ENCODE assay signal across 22 cellular contexts in genomic region chr11:60852060-60852638, GRCh38. TPM values are rescaled to one million over a fixed set of nuclear protein-coding genes. Genes with fewer than 3 reads are reported as not detected.
DNase-seq lines count a peak whose midpoint lies in the region; ATAC-seq, FAIRE-seq and TF ChIP-seq lines count a peak whose summit lies in the region.
"Had no signal": no experiment of that assay in that cellular context is flagged by ENCODE, and none has a peak within 500 bp of the region (broad histone marks: within the 10 kb centered on the region; RNA-seq: fewer than 3 reads in every experiment).

No MANE protein-coding gene starts in this region.

- H2BK15ac ChIP-seq in H1 (ENCODE audit: low read length), result no peak overlapping the region

- H2AK5ac ChIP-seq in H1 (ENCODE audit: low read depth, low read length), result no peak overlapping the region

- no peak overlapping the region for H2BK120ac ChIP-seq in H1 (replicated peaks; ENCODE audit: low read depth, low read length)

- H3K27ac ChIP-seq in H1 (ENCODE audit: low read depth, low read length) (no peak overlapping the region), right lobe of liver (peak overlapping the region in 2 of 3 donors; percentile 77 to 83), stomach (peak overlapping the region; percentile 74 to 84 (median 81))
- H3K27ac ChIP-seq: breast epithelium, esophagus muscularis mucosa, gastroesophageal sphincter, upper lobe of right lung had no signal

- H2BK5ac ChIP-seq in H1 (ENCODE audit: low read depth, low read length), result no peak overlapping the region

- peaks cover 13 to 26% (median 21%) of the 10 kb centered on the region in 4 experiments for H3K36me3 ChIP-seq in H1 (ENCODE audit: control insufficient read depth in 2 of 4, insufficient read depth in 4 of 4, low read length in 3 of 4)
- H3K36me3 ChIP-seq in right lobe of liver, result peaks cover 0 to 3% (median 0%) of the 10 kb centered on the region in 4 donors
- H3K36me3 ChIP-seq in stomach, result peaks cover 29 to 62% (median 52%) of the 10 kb centered on the region in 4 donors
- H3K36me3 ChIP-seq: breast epithelium had no signal

- no peak for TF ChIP-seq CTCF in H1 (IDR thresholded peaks at IDR 0.05; ENCODE audit: control extremely low read depth in 1 of 3, insufficient read depth in 1 of 3, low read depth in 1 of 3, low read length in 3 of 3)
- TF ChIP-seq CTCF in right lobe of liver (IDR thresholded peaks at IDR 0.05), result no peak
- TF ChIP-seq CTCF in stomach (IDR thresholded peaks at IDR 0.05), result no peak

- no peak overlapping the region for H3K4ac ChIP-seq in H1 (replicated peaks; ENCODE audit: insufficient read length, low read depth, low read length)

- peak; percentile 99 for DNase-seq in HuH-7 (ENCODE audit: low spot score)
- no peak for DNase-seq in H1 (ENCODE audit: low read depth in 1 of 2, low spot score in 2 of 2)
- DNase-seq in right lobe of liver, result peak; percentile 74 to 88 (median 86)
- peak; percentile 71 for DNase-seq in stomach
- no peak for DNase-seq in NCI-H2029 treated with DMSO at 0.1 percent for 48 hours (lab: John Stamatoyannopoulos, UW)
- DNase-seq in DMS 273 treated with DMSO at 0.1 percent for 48 hours (lab: John Stamatoyannopoulos, UW), result no peak
- DNase-seq: activated CD4-positive, alpha-beta T cell treated with anti-CD3 and anti-CD28 coated beads for 4 hours; IMR-90; left ventricle myocardium superior; MM.1S; NCI-H187; NCI-H446; upper lobe of right lung had no signal

- no peaks in the 10 kb centered on the region for H3K79me1 ChIP-seq in H1 (ENCODE audit: low read depth, low read length)

- no peak for TF ChIP-seq POLR2A in H1 (IDR thresholded peaks at IDR 0.05; ENCODE audit: control extremely low read depth in 1 of 2, low read depth in 2 of 2, low read length in 2 of 2)
- peak; percentile 59 for TF ChIP-seq POLR2A in right lobe of liver (IDR thresholded peaks at IDR 0.05)
- no peak for TF ChIP-seq POLR2A in stomach (IDR thresholded peaks at IDR 0.05)

- FAIRE-seq in H1 (lab: Jason Lieb, UNC), result no peak
- FAIRE-seq: H54 had no signal

- CTCF ChIA-PET in H1 (lab: Charles Lee; ENCODE audit: partially characterized antibody), result interaction anchor here (1.0 to 5.1 kb wide), 7 partner anchors 14 to 717 kb away, joined by 3 to 22 read pairs (median 4); no protein-coding TSS in a partner anchor

- H3K4me1 ChIP-seq in H1 (replicated peaks in 1 of 4; ENCODE audit: control insufficient read depth in 3 of 4, insufficient read depth in 4 of 4, low read length in 3 of 4) (peaks cover 0 to 5% (median 0%) of the 10 kb centered on the region in 4 experiments; a peak in 2 of 7 replicates), right lobe of liver (peaks cover 0 to 5% (median 0%) of the 10 kb centered on the region in 4 donors), stomach (peaks cover 11 to 27% (median 14%) of the 10 kb centered on the region in 4 donors)
- H3K4me1 ChIP-seq: breast epithelium, upper lobe of right lung had no signal

- peaks cover 5 to 18% of the 10 kb centered on the region in 2 experiments for H4K20me1 ChIP-seq in H1 (replicated peaks in 1 of 2; ENCODE audit: control insufficient read depth in 1 of 2, insufficient read depth in 2 of 2, low read length in 2 of 2)

- no peak overlapping the region for H3K56ac ChIP-seq in H1 (replicated peaks; ENCODE audit: insufficient read length, low read depth, low read length)

- H4K8ac ChIP-seq in H1 (ENCODE audit: extremely low read depth, insufficient read depth, low read length), result peak overlapping the region; percentile 89; the same call in 1 of the 2 replicates

- no peak overlapping the region for H4K91ac ChIP-seq in H1 (replicated peaks; ENCODE audit: insufficient read length, low read length)

- H3K23me2 ChIP-seq in H1 (ENCODE audit: low read depth, low read length), result no peaks in the 10 kb centered on the region; the same call in 1 of the 2 replicates

- H2AFZ ChIP-seq in H1 (ENCODE audit: low read length), result no peak overlapping the region

- no peak overlapping the region for H2BK12ac ChIP-seq in H1 (ENCODE audit: low read depth, low read length)

- intact Hi-C loops in right lobe of liver (cut with DNase I) (no loop called here), stomach (cut with DNase I; ENCODE audit: low total_unique reads) (no loop called here)

- no peak overlapping the region for H3K14ac ChIP-seq in H1 (ENCODE audit: insufficient read length)

- H3K27me3 ChIP-seq in H1 (replicated peaks in 1 of 4; ENCODE audit: control insufficient read depth in 3 of 4, extremely low read depth in 1 of 4, insufficient read depth in 3 of 4, low read length in 3 of 4) (peaks cover 3 to 26% (median 16%) of the 10 kb centered on the region in 4 experiments; a peak in 6 of 7 replicates), right lobe of liver (no peaks in the 10 kb centered on the region), stomach (peaks cover 0 to 11% (median 0%) of the 10 kb centered on the region in 3 donors)
- H3K27me3 ChIP-seq: breast epithelium, dorsolateral prefrontal cortex, upper lobe of right lung had no signal

- H3K4me2 ChIP-seq in H1 (ENCODE audit: insufficient read depth in 1 of 2, low read depth in 2 of 2, low read length in 2 of 2), result peak overlapping the region; percentile 65 to 69

- H3K9ac ChIP-seq in H1 (replicated peaks in 1 of 4; ENCODE audit: extremely low read depth in 1 of 4, low read depth in 3 of 4, low read length in 3 of 4), result no peak overlapping the region; a peak in 1 of 7 replicates

- ATAC-seq in right lobe of liver (peak; percentile 85 to 93 (median 92)), HG03469 (IDR thresholded peaks at IDR 0.05; ENCODE audit: unreplicated experiment) (no peak)
- ATAC-seq: gastroesophageal sphincter, left ventricle myocardium superior, upper lobe of right lung had no signal

- H2BK20ac ChIP-seq in H1 (ENCODE audit: low read length), result no peak overlapping the region

- POLR2A ChIA-PET in H1 (lab: Charles Lee; ENCODE audit: partially characterized antibody), result interaction anchor here (1.0 to 7.5 kb wide), 7 partner anchors 8 to 48 kb away, joined by 3 to 54 read pairs (median 5); partner anchors contain the start of genes CCDC86 and ZP1

- H3K9me3 ChIP-seq in H1 (ENCODE audit: insufficient read depth in 2 of 2, low read depth in 1 of 2, low read length in 1 of 2) (peaks cover 0 to 9% of the 10 kb centered on the region in 2 experiments; a peak in 1 of 4 replicates), right lobe of liver (no peaks in the 10 kb centered on the region), stomach (no peaks in the 10 kb centered on the region)
- H3K9me3 ChIP-seq: breast epithelium, esophagus muscularis mucosa, gastroesophageal sphincter, upper lobe of right lung had no signal

- no peak overlapping the region for H4K5ac ChIP-seq in H1 (ENCODE audit: insufficient read length, low read depth, low read length)

- H3K79me2 ChIP-seq in H1 (ENCODE audit: control insufficient read depth in 1 of 2, insufficient read depth in 2 of 2, low read length in 2 of 2), result no peaks in the 10 kb centered on the region

- no peak overlapping the region for H3K23ac ChIP-seq in H1 (ENCODE audit: insufficient read length)

- 31% methylated on average over 36 of the region's 36 CpGs; no CpG with 5 or more reads in 1 of the 2 experiments for WGBS in H1 (ENCODE audit: extremely low coverage in 1 of 2, insufficient coverage in 1 of 2, insufficient read length in 1 of 2, insufficient replicate concordance in 2 of 2, low coverage in 1 of 2, low lambda C conversion rate in 2 of 2, missing lambda C conversion rate in 1 of 2), 2 experiments
- 40% methylated on average over 19 of the region's 36 CpGs for WGBS in right lobe of liver (ENCODE audit: insufficient coverage, low coverage, low lambda C conversion rate, missing lambda C conversion rate)
- 23 to 58% (median 37%) methylated on average over 29 to 36 of the region's 36 CpGs for WGBS in stomach, 5 donors

- H3K4me3 ChIP-seq in H1 (ENCODE audit: extremely low read depth in 1 of 4, insufficient read depth in 2 of 4, low read depth in 3 of 4, low read length in 4 of 4), result peak overlapping the region in 3 of 4 experiments; percentile 2 to 49 (median 5); a peak in 3 of 8 replicates
- H3K4me3 ChIP-seq in right lobe of liver, result peak overlapping the region; percentile 26 to 61 (median 51)
- peak overlapping the region; percentile 32 to 45 (median 40) for H3K4me3 ChIP-seq in stomach
- H3K4me3 ChIP-seq: breast epithelium, esophagus muscularis mucosa, upper lobe of right lung had no signal

- TF ChIP-seq RAD21 in H1 (IDR thresholded peaks at IDR 0.05 in 1 of 2, conservative IDR thresholded peaks at IDR 0.05 in 1 of 2; ENCODE audit: low read depth in 2 of 2, low read length in 2 of 2), result no peak

- no peak for TF ChIP-seq EP300 in H1 (IDR thresholded peaks at IDR 0.05; ENCODE audit: borderline replicate concordance in 1 of 2, low read depth in 2 of 2, low read length in 2 of 2)
- TF ChIP-seq EP300 in stomach (IDR thresholded peaks at IDR 0.05), result no peak

- H3K18ac ChIP-seq in H1 (ENCODE audit: extremely low read depth, low read length), result no peak overlapping the region

RNA-seq across cellular contexts. Expression of gene PTGDR2, which starts 3.6 kb away (rescaled TPM):
- 0.11 TPM in 1 of 2 replicates, not detected in the other for total RNA-seq in H1 (2021; fragmentation: NEBNext Ultra II Directional; extraction: Animal tissue kit (Norgen Biotek cat#: 25700))
- polyA plus RNA-seq in H1 (2011; rRNA removed), result 0.20 and 0.25 TPM in 2 replicates
- polyA plus RNA-seq in H1 (2011; cell fraction: cytosol; rRNA removed), result 0.08 TPM
- polyA plus RNA-seq in H1 (2011; cell fraction: nucleus; rRNA removed), result 0.51 TPM
- polyA plus RNA-seq in H1 (2012, experiment 1 of 2), result 0.09 to 0.24 TPM (median 0.21 TPM) in 3 of 4 replicates, not detected in the other
- polyA plus RNA-seq in H1 (2012, experiment 2 of 2), result 0.05 TPM
- polyA plus RNA-seq in H1 (2013, experiment 1 of 2), result 0.06 TPM
- 0.11 TPM for polyA plus RNA-seq in H1 (2013, experiment 2 of 2)
- polyA minus RNA-seq in H1 (2011; rRNA and poly(A)+ RNA removed), result 0.10 TPM in 1 of 2 replicates, not detected in the other
- not detected for polyA minus RNA-seq in H1 (2011; cell fraction: cytosol; rRNA and poly(A)+ RNA removed)
- polyA minus RNA-seq in H1 (2011; cell fraction: nucleus; rRNA and poly(A)+ RNA removed), result not detected
- under 1 TPM in 5 of 6 experiments, not detected in 1; 0.07 to 0.18 (median 0.12) TPM for total RNA-seq in right lobe of liver
- 10 to 100 TPM in 3 of 5 donors, not detected in 2; 11.9 to 67.8 (median 27.7) TPM for total RNA-seq in stomach
- 10 to 100 TPM in 1 of 3 donors, 1 to 10 TPM in 2; 2.1 to 12.7 (median 8.2) TPM for polyA plus RNA-seq in stomach
- total RNA-seq: G401 had no signal

RNA-seq across cellular contexts. Expression of gene CCDC86, which starts 10.2 kb away (rescaled TPM):
- total RNA-seq in H1 (2021; fragmentation: NEBNext Ultra II Directional; extraction: Animal tissue kit (Norgen Biotek cat#: 25700)), result 76.4 and 77.1 TPM in 2 replicates
- polyA plus RNA-seq in H1 (2011; rRNA removed) (37.7 and 55.6 TPM in 2 replicates), stomach (10 to 100 TPM; 15.2 to 18.6 (median 17.1) TPM)
- 40.1 TPM for polyA plus RNA-seq in H1 (2011; cell fraction: cytosol; rRNA removed)
- 113 TPM for polyA plus RNA-seq in H1 (2011; cell fraction: nucleus; rRNA removed)
- 53.8 to 65.2 TPM (median 57.5 TPM) in 4 replicates for polyA plus RNA-seq in H1 (2012, experiment 1 of 2)
- polyA plus RNA-seq in H1 (2012, experiment 2 of 2), result 68.7 TPM
- 53.1 TPM for polyA plus RNA-seq in H1 (2013, experiment 1 of 2)
- 54.7 TPM for polyA plus RNA-seq in H1 (2013, experiment 2 of 2)
- polyA minus RNA-seq in H1 (2011; rRNA and poly(A)+ RNA removed), result 16.5 and 24.7 TPM in 2 replicates
- 25.7 TPM for polyA minus RNA-seq in H1 (2011; cell fraction: cytosol; rRNA and poly(A)+ RNA removed)
- polyA minus RNA-seq in H1 (2011; cell fraction: nucleus; rRNA and poly(A)+ RNA removed), result 23.8 TPM
- total RNA-seq in right lobe of liver (10 to 100 TPM in 2 of 6 experiments, 1 to 10 TPM in 4; 4.9 to 17.8 (median 8.6) TPM), stomach (10 to 100 TPM in 3 of 5 donors, 1 to 10 TPM in 2; 7.0 to 37.9 (median 12.9) TPM)

RNA-seq across cellular contexts. Expression of gene ZP1, which starts 15.2 kb away (rescaled TPM):
- not detected in 2 replicates for total RNA-seq in H1 (2021; fragmentation: NEBNext Ultra II Directional; extraction: Animal tissue kit (Norgen Biotek cat#: 25700))
- 0.16 TPM in 1 of 2 replicates, not detected in the other for polyA plus RNA-seq in H1 (2011; rRNA removed)
- not detected for polyA plus RNA-seq in H1 (2011; cell fraction: cytosol; rRNA removed)
- not detected for polyA plus RNA-seq in H1 (2011; cell fraction: nucleus; rRNA removed)
- not detected in 4 replicates for polyA plus RNA-seq in H1 (2012, experiment 1 of 2)
- polyA plus RNA-seq in H1 (2012, experiment 2 of 2), result not detected
- not detected for polyA plus RNA-seq in H1 (2013, experiment 1 of 2)
- not detected for polyA plus RNA-seq in H1 (2013, experiment 2 of 2)
- not detected in 2 replicates for polyA minus RNA-seq in H1 (2011; rRNA and poly(A)+ RNA removed)
- polyA minus RNA-seq in H1 (2011; cell fraction: cytosol; rRNA and poly(A)+ RNA removed), result not detected
- polyA minus RNA-seq in H1 (2011; cell fraction: nucleus; rRNA and poly(A)+ RNA removed), result not detected
- total RNA-seq in right lobe of liver, result not detected
- total RNA-seq in stomach, result under 1 TPM in 1 of 5 donors, not detected in 4; 0.72 TPM
- polyA plus RNA-seq in stomach, result 1 to 10 TPM in 2 of 3 donors, under 1 TPM in 1; 0.43 to 8.6 (median 4.1) TPM
- total RNA-seq: activated T-helper 2 cell treated with anti-CD3 and anti-CD28 coated beads, Interferon-gamma antibody, Interleukin-2, Interleukin-4, amounts not matched to agents 10 μg/mL and 5 μg/mL and 100 μg/mL, durations not matched to agents 14 hours and 24 hours and 36 hours; G401; gastroesophageal sphincter; left ventricle myocardium superior; osteocyte; upper lobe of right lung had no signal

RNA-seq across cellular contexts. Expression of gene PRPF19, which starts 54.2 kb away (rescaled TPM):
- total RNA-seq in H1 (2021; fragmentation: NEBNext Ultra II Directional; extraction: Animal tissue kit (Norgen Biotek cat#: 25700)), result 140 and 141 TPM in 2 replicates
- polyA plus RNA-seq in H1 (2011; rRNA removed), result 107 and 176 TPM in 2 replicates
- polyA plus RNA-seq in H1 (2011; cell fraction: cytosol; rRNA removed), result 94.9 TPM
- 102 TPM for polyA plus RNA-seq in H1 (2011; cell fraction: nucleus; rRNA removed)
- 108 to 174 TPM (median 157 TPM) in 4 replicates for polyA plus RNA-seq in H1 (2012, experiment 1 of 2)
- 112 TPM for polyA plus RNA-seq in H1 (2012, experiment 2 of 2)
- polyA plus RNA-seq in H1 (2013, experiment 1 of 2), result 81.8 TPM
- 81.3 TPM for polyA plus RNA-seq in H1 (2013, experiment 2 of 2)
- 50.2 and 71.6 TPM in 2 replicates for polyA minus RNA-seq in H1 (2011; rRNA and poly(A)+ RNA removed)
- polyA minus RNA-seq in H1 (2011; cell fraction: cytosol; rRNA and poly(A)+ RNA removed), result 50.9 TPM
- polyA minus RNA-seq in H1 (2011; cell fraction: nucleus; rRNA and poly(A)+ RNA removed), result 63.9 TPM
- total RNA-seq in right lobe of liver, result 10 to 100 TPM; 45.5 to 82.6 (median 48.3) TPM
- total RNA-seq in stomach, result 10 to 100 TPM in 4 of 5 donors, 1 to 10 TPM in 1; 3.5 to 71.9 (median 41.9) TPM
- polyA plus RNA-seq in stomach, result 10 to 100 TPM; 54.7 to 86.1 (median 67.2) TPM

Comparison
In these comparisons a context has a peak if more than half of its experiments do, and no peak if none do; other contexts are left out.
1. DNase-seq: peak in HuH-7 (single experiment), right lobe of liver (3 of 3) and stomach (single experiment); none in H1 (0 of 2), NCI-H2029 treated with DMSO at 0.1 percent for 48 hours (single experiment) and DMS 273 treated with DMSO at 0.1 percent for 48 hours (single experiment).
2. Peak in every context shown above with its lines, with median percentiles within 50 percentile points of each other: H3K4me3 ChIP-seq.